Comparison of ENCODE assay signal across 21 cellular contexts in genomic region chr10:85735997-85736396, GRCh38.
DNase-seq lines count a peak whose midpoint lies in the region; ATAC-seq, FAIRE-seq and TF ChIP-seq lines count a peak whose summit lies in the region.
"Had no signal": no experiment of that assay in that cellular context is flagged by ENCODE, and none has a peak within 500 bp of the region (broad histone marks: within the 10 kb centered on the region; RNA-seq: fewer than 3 reads in every experiment).

No MANE protein-coding gene starts in this region.

- CTCF ChIA-PET in HepG2 (lab: Yijun Ruan, JAX; ENCODE audit: low intra/inter-chr PET ratio, low total read pairs): no interaction called here
- CTCF ChIA-PET in K562 (lab: Yijun Ruan, JAX; ENCODE audit: low intra/inter-chr PET ratio): no interaction called here

- no peak overlapping the region for H3K4me3 ChIP-seq in HepG2 (replicated peaks in 1 of 3; ENCODE audit: insufficient read depth in 1 of 3, low read depth in 2 of 3, low read length in 3 of 3)
- H3K4me3 ChIP-seq in right lobe of liver: no peak overlapping the region
- no peak overlapping the region for H3K4me3 ChIP-seq in K562
- H3K4me3 ChIP-seq: A549; BLaER1 treated with 17β-estradiol and CSF1 and Interleukin-3, amounts not matched to agents 10 nM and 100 nM had no signal

- ATAC-seq in HepG2 (no peak), right lobe of liver (no peak), K562 (no peak)
- ATAC-seq: A549; CD8-positive, alpha-beta T cell had no signal

- BruUV-seq in HepG2 (replicated peaks; lab: Mats Ljungman, UMichigan) (no TSS peak), K562 (replicated peaks; lab: Mats Ljungman, UMichigan) (no TSS peak)

- no peaks in the 10 kb centered on the region for H3K9me1 ChIP-seq in K562 (ENCODE audit: control insufficient read depth, insufficient read depth, low read length)

- H2AFZ ChIP-seq in HepG2 (ENCODE audit: low read length): no peak overlapping the region
- no peak overlapping the region for H2AFZ ChIP-seq in K562 (ENCODE audit: low read depth, low read length)

- TF ChIP-seq POLR2A in HepG2 (IDR thresholded peaks at IDR 0.05; ENCODE audit: insufficient read depth in 1 of 2, low read depth in 2 of 2, low read length in 2 of 2): no peak
- no peak for TF ChIP-seq POLR2A in right lobe of liver (IDR thresholded peaks at IDR 0.05)
- no peak for TF ChIP-seq POLR2A in K562 (conservative IDR thresholded peaks at IDR 0.05)

- H3K27ac ChIP-seq in HepG2 (ENCODE audit: extremely low read length, insufficient read depth, low read length) (no peak overlapping the region), right lobe of liver (no peak overlapping the region), K562 (ENCODE audit: extremely low read depth, low read depth, low read length) (no peak overlapping the region)
- H3K27ac ChIP-seq: 22Rv1; A549; BLaER1 treated with 17β-estradiol and CSF1 and Interleukin-3, amounts not matched to agents 10 nM and 100 nM; C4-2B had no signal

- H3K36me3 ChIP-seq in HepG2 (replicated peaks in 1 of 2; ENCODE audit: control insufficient read depth in 1 of 2, insufficient read depth in 2 of 2, low read length in 2 of 2): no peaks in the 10 kb centered on the region
- no peaks in the 10 kb centered on the region for H3K36me3 ChIP-seq in right lobe of liver
- H3K36me3 ChIP-seq in K562 (ENCODE audit: control insufficient read depth, insufficient read depth, low read length): no peaks in the 10 kb centered on the region
- H3K36me3 ChIP-seq: BLaER1 treated with 17β-estradiol and CSF1 and Interleukin-3, amounts not matched to agents 10 nM and 100 nM had no signal

- TF ChIP-seq CTCF in HepG2 (CRISPR knock-in tag; IDR thresholded peaks at IDR 0.05): no peak
- no peak for TF ChIP-seq CTCF in right lobe of liver (IDR thresholded peaks at IDR 0.05)
- TF ChIP-seq CTCF in K562 (IDR thresholded peaks at IDR 0.05 in 2 of 3, conservative IDR thresholded peaks at IDR 0.05 in 1 of 3; ENCODE audit: insufficient read depth in 2 of 3, low read depth in 1 of 3, low read length in 3 of 3): no peak

- no peaks in the 10 kb centered on the region for H3K9me3 ChIP-seq in HepG2 (ENCODE audit: low read length)
- no peaks in the 10 kb centered on the region for H3K9me3 ChIP-seq in right lobe of liver
- no peaks in the 10 kb centered on the region for H3K9me3 ChIP-seq in K562 (replicated peaks; ENCODE audit: control insufficient read depth, insufficient read depth, low read depth, low read length)
- H3K9me3 ChIP-seq: A549; BLaER1 treated with 17β-estradiol and CSF1 and Interleukin-3, amounts not matched to agents 10 nM and 100 nM; Caco-2 had no signal

- FAIRE-seq in HepG2 (lab: Jason Lieb, UNC) (no peak), K562 (lab: Jason Lieb, UNC) (no peak)
- FAIRE-seq: A549, D721Med, G401.6, GM12891, GM19239 had no signal

- H3K27me3 ChIP-seq in HepG2 (ENCODE audit: control insufficient read depth in 1 of 2, insufficient read depth in 2 of 2, low read length in 2 of 2) (no peaks in the 10 kb centered on the region; a peak in 1 of 5 replicates), right lobe of liver (no peaks in the 10 kb centered on the region), K562 (ENCODE audit: control insufficient read depth in 2 of 2, insufficient read depth in 2 of 2, low read length in 2 of 2) (no peaks in the 10 kb centered on the region)
- H3K27me3 ChIP-seq: BLaER1 treated with 17β-estradiol and CSF1 and Interleukin-3, amounts not matched to agents 10 nM and 100 nM had no signal

- H3K79me2 ChIP-seq in HepG2 (ENCODE audit: insufficient read depth, low read length) (no peaks in the 10 kb centered on the region), K562 (ENCODE audit: control insufficient read depth, insufficient read depth, low read length) (no peaks in the 10 kb centered on the region)

- in situ Hi-C loops in HepG2 (cut with HindIII; ENCODE audit: extremely low pct_ligation_motif_present, low pct_unique_long_range_greater_than_20kb): no loop called here
- in situ Hi-C loops in K562 (cut with MboI): no loop called here
- in situ Hi-C loops in KBM-7 (cut with MboI; ENCODE audit: low pct_unique_long_range_greater_than_20kb, low sequenced_read_pairs): no loop called here

- no peak for DNase-seq in HepG2 (ENCODE audit: low spot score)
- no peak for DNase-seq in right lobe of liver
- DNase-seq in K562 (ENCODE audit: extremely low read depth in 1 of 4, low spot score in 3 of 4): no peak
- DNase-seq in left kidney (ENCODE audit: low read depth, low spot score): peak; percentile 1
- no peak for DNase-seq in T-helper 2 cell
- no peak for DNase-seq in KBM-7
- DNase-seq: AML-193; Caco-2; Calu3; CD4-positive, alpha-beta T cell; CD8-positive, alpha-beta T cell; DMS79 treated with DMSO at 0.1 percent for 48 hours; GF-D8 had no signal

- H3K9ac ChIP-seq in HepG2 (ENCODE audit: insufficient read depth, low read depth, low read length) (no peak overlapping the region), K562 (ENCODE audit: insufficient read depth in 1 of 2, low read depth in 2 of 2, low read length in 2 of 2) (no peak overlapping the region)
- H3K9ac ChIP-seq: BLaER1 treated with 17β-estradiol and CSF1 and Interleukin-3, amounts not matched to agents 10 nM and 100 nM had no signal

- H4K20me1 ChIP-seq in HepG2 (ENCODE audit: insufficient read depth, low read length): no peaks in the 10 kb centered on the region
- H4K20me1 ChIP-seq in K562 (replicated peaks; ENCODE audit: control insufficient read depth, insufficient read depth, low read length): no peaks in the 10 kb centered on the region
- H4K20me1 ChIP-seq: BLaER1 treated with 17β-estradiol and CSF1 and Interleukin-3, amounts not matched to agents 10 nM and 100 nM had no signal

- no peaks in the 10 kb centered on the region for H3K4me1 ChIP-seq in HepG2 (ENCODE audit: insufficient read depth, low read length)
- H3K4me1 ChIP-seq in right lobe of liver: no peaks in the 10 kb centered on the region
- no peaks in the 10 kb centered on the region for H3K4me1 ChIP-seq in K562 (replicated peaks in 1 of 2; ENCODE audit: control insufficient read depth in 2 of 2, insufficient read depth in 2 of 2, low read length in 2 of 2)
- H3K4me1 ChIP-seq: A549, Caco-2 had no signal

- TF ChIP-seq RAD21 in HepG2 (CRISPR knock-in tag; IDR thresholded peaks at IDR 0.05) (no peak), K562 (CRISPR knock-in tag; conservative IDR thresholded peaks at IDR 0.05 in 1 of 2, IDR thresholded peaks at IDR 0.05 in 1 of 2) (no peak)

- intact Hi-C loops in HepG2 (cut with micrococcal nuclease; ENCODE audit: unreplicated experiment): no loop called here
- intact Hi-C loops in right lobe of liver (cut with DNase I): no loop called here
- intact Hi-C loops in K562 (cut with micrococcal nuclease): no loop called here

- TF ChIP-seq EP300 in HepG2 (IDR thresholded peaks at IDR 0.05; ENCODE audit: low read depth in 2 of 2, low read length in 2 of 2) (no peak), HepG2 (CRISPR knock-in tag; IDR thresholded peaks at IDR 0.05; ENCODE audit: borderline replicate concordance) (no peak), K562 (IDR thresholded peaks at IDR 0.05; ENCODE audit: low read length) (no peak)

- H3K4me2 ChIP-seq in HepG2 (ENCODE audit: low read depth, low read length): no peak overlapping the region
- no peak overlapping the region for H3K4me2 ChIP-seq in K562 (ENCODE audit: insufficient read depth, low read length)
- H3K4me2 ChIP-seq: A549; BLaER1 treated with 17β-estradiol and CSF1 and Interleukin-3, amounts not matched to agents 10 nM and 100 nM had no signal

- POLR2A ChIA-PET in HepG2 (lab: Yijun Ruan, JAX): no interaction called here
- POLR2A ChIA-PET in K562 (lab: Yijun Ruan, JAX): no interaction called here

- WGBS in HepG2 (ENCODE audit: low lambda C conversion rate): 0% methylated on average over 1 of the region's 1 CpG
- 71% methylated on average over 1 of the region's 1 CpG for WGBS in right lobe of liver (ENCODE audit: insufficient coverage, low coverage, low lambda C conversion rate, missing lambda C conversion rate)
- WGBS in K562 (ENCODE audit: insufficient coverage, low coverage, missing lambda C conversion rate): 14% methylated on average over 1 of the region's 1 CpG

TF ChIP-seq in HepG2, 621 proteins besides CTCF, POLR2A, EP300 and RAD21:
- TF ChIP-seq HNRNPK (IDR thresholded peaks at IDR 0.05; ENCODE audit: low read depth, low read length, poor library complexity, severe bottlenecking) (peak; percentile 13), ZNF205 (CRISPR knock-in tag; IDR thresholded peaks at IDR 0.05) (no peak), HNF1B (CRISPR knock-in tag; IDR thresholded peaks at IDR 0.05) (no peak), RARG (CRISPR knock-in tag; IDR thresholded peaks at IDR 0.05; ENCODE audit: low read depth) (no peak)

TF ChIP-seq in K562, 482 proteins besides CTCF, POLR2A, EP300 and RAD21 (continues in another document):
- TF ChIP-seq THRB (CRISPR knock-in tag; conservative IDR thresholded peaks at IDR 0.05) (0 out of 2 replicates have a peak, but pooled peaks have one; percentile 71), HMGN3 (IDR thresholded peaks at IDR 0.05; ENCODE audit: borderline replicate concordance, extremely low read depth, insufficient read length, low read depth, low read length) (no peak), ZNF512 (tag; IDR thresholded peaks at IDR 0.05) (0 out of 2 replicates have a peak, but pooled peaks have one; percentile 41), POLR3A (IDR thresholded peaks at IDR 0.05; ENCODE audit: borderline replicate concordance, extremely low read depth, insufficient read depth, insufficient read length) (no peak), ZNF140 (CRISPR knock-in tag; IDR thresholded peaks at IDR 0.05) (no peak), CXXC5 (CRISPR knock-in tag; IDR thresholded peaks at IDR 0.05) (no peak)

Comparison
In these comparisons a context has a peak if more than half of its experiments do, and no peak if none do; other contexts are left out.
1. Of the 241 proteins assayed by ChIP-seq in both HepG2 and K562: peak only in HepG2: HNRNPK; only in K562: HBP1 and ZNF512; in both: none; in neither: 238.